In genomic region chr16:16890964-16891363, GRCh38 we compare ENCODE assay signal across 20 cellular contexts.
"Had no signal": no experiment of that assay in that cellular context is flagged by ENCODE, and none has a peak within 500 bp of the region (broad histone marks: within the 10 kb centered on the region; RNA-seq: fewer than 3 reads in every experiment).

No MANE protein-coding gene starts in this region.

- H3K4me3 Mint-ChIP-seq: activated naive CD4-positive, alpha-beta T cell treated with anti-CD3 and anti-CD28 coated beads for 36 hours; activated naive CD8-positive, alpha-beta T cell treated with anti-CD3 and anti-CD28 coated beads, Interleukin-2, amount 10 ng/mL, durations not matched to agents 7 days and 5 days; memory B cell; naive B cell; neural progenitor cell; stimulated activated naive B cell treated with anti-CD40 and anti-IgM and Interleukin-4, amounts not matched to agents 10 μg/mL and 1 μg/mL and 100 μg/mL, for 72 hours had no signal

- H3K4me2 ChIP-seq: neural progenitor cell had no signal

- H3K27ac ChIP-seq: colonic mucosa, dorsolateral prefrontal cortex, gastroesophageal sphincter, neural progenitor cell, uterus had no signal

- H3K27me3 ChIP-seq: colonic mucosa, dorsolateral prefrontal cortex, gastroesophageal sphincter, neural progenitor cell, uterus had no signal

- ATAC-seq: gastroesophageal sphincter, left colon had no signal

- H3K36me3 Mint-ChIP-seq: activated naive CD8-positive, alpha-beta T cell treated with anti-CD3 and anti-CD28 coated beads, Interleukin-2, amount 10 ng/mL, durations not matched to agents 7 days and 5 days; memory B cell; neural progenitor cell; stimulated activated naive B cell treated with anti-CD40 and anti-IgM and Interleukin-4, amounts not matched to agents 10 μg/mL and 1 μg/mL and 100 μg/mL, for 72 hours had no signal

- H3K27ac Mint-ChIP-seq: activated naive CD4-positive, alpha-beta T cell treated with anti-CD3 and anti-CD28 coated beads for 36 hours; activated naive CD8-positive, alpha-beta T cell treated with anti-CD3 and anti-CD28 coated beads, Interleukin-2, amount 10 ng/mL, durations not matched to agents 7 days and 5 days; memory B cell; naive B cell; neural progenitor cell; progenitor cell of endocrine pancreas; stimulated activated naive B cell treated with anti-CD40 and anti-IgM and Interleukin-4, amounts not matched to agents 10 μg/mL and 1 μg/mL and 100 μg/mL, for 72 hours had no signal

- H3K4me3 ChIP-seq: colonic mucosa, dorsolateral prefrontal cortex, gastroesophageal sphincter, neural progenitor cell, uterus had no signal

- H3K9me3 Mint-ChIP-seq: activated naive CD4-positive, alpha-beta T cell treated with anti-CD3 and anti-CD28 coated beads for 36 hours; activated naive CD8-positive, alpha-beta T cell treated with anti-CD3 and anti-CD28 coated beads, Interleukin-2, amount 10 ng/mL, durations not matched to agents 7 days and 5 days; memory B cell; neural progenitor cell had no signal

- H3K27me3 Mint-ChIP-seq: activated naive CD8-positive, alpha-beta T cell treated with anti-CD3 and anti-CD28 coated beads, Interleukin-2, amount 10 ng/mL, durations not matched to agents 7 days and 5 days; memory B cell had no signal

- H3K4me1 Mint-ChIP-seq: activated naive CD8-positive, alpha-beta T cell treated with anti-CD3 and anti-CD28 coated beads, Interleukin-2, amount 10 ng/mL, durations not matched to agents 7 days and 5 days; memory B cell; naive B cell; neural progenitor cell; stimulated activated naive B cell treated with anti-CD40 and anti-IgM and Interleukin-4, amounts not matched to agents 10 μg/mL and 1 μg/mL and 100 μg/mL, for 72 hours had no signal

- H3K9ac ChIP-seq: neural progenitor cell had no signal

- H3K4me1 ChIP-seq: colonic mucosa, gastroesophageal sphincter, neural progenitor cell, uterus had no signal

- DNase-seq: activated naive CD4-positive, alpha-beta T cell treated with anti-CD3 and anti-CD28 coated beads for 36 hours; activated naive CD8-positive, alpha-beta T cell treated with anti-CD3 and anti-CD28 coated beads, Interleukin-2, amount 10 ng/mL, durations not matched to agents 7 days and 5 days; activated T-cell treated with anti-CD3 and anti-CD28 coated beads, Interleukin-2, amount 50 U/mL, for 48 hours; amniotic stem cell; colonic mucosa; dorsolateral prefrontal cortex; head of caudate nucleus; left colon; naive B cell; retina; stimulated activated CD4-positive, alpha-beta T cell treated with anti-CD3 and anti-CD28 coated beads, Interleukin-2, amount 100 ng/mL, for 48 hours; stimulated activated CD8-positive, alpha-beta memory T cell treated with anti-CD3 and anti-CD28 coated beads, Interleukin-4, amount 100 ng/mL, for 48 hours; stimulated activated naive B cell treated with anti-CD40 and anti-IgM and Interleukin-4, amounts not matched to agents 10 μg/mL and 1 μg/mL and 100 μg/mL, for 72 hours; T-helper 9 cell; trophoblast cell; uterus had no signal

- H3K36me3 ChIP-seq: colonic mucosa, gastroesophageal sphincter, neural progenitor cell, uterus had no signal
